In genomic region chr18:63150326-63150725, GRCh38 we compare ENCODE assay signal across 20 cellular contexts.
DNase-seq lines count a peak whose midpoint lies in the region; ATAC-seq and TF ChIP-seq lines count a peak whose summit lies in the region.
"Had no signal": no experiment of that assay in that cellular context is flagged by ENCODE, and none has a peak within 500 bp of the region (broad histone marks: within the 10 kb centered on the region; RNA-seq: fewer than 3 reads in every experiment).

No MANE protein-coding gene starts in this region.

- H3K36me3 ChIP-seq in DOHH2 (ENCODE audit: control insufficient read depth, low read length) (peaks cover 83% of the 10 kb centered on the region), SJCRH30 (no peaks in the 10 kb centered on the region), OCI-LY7 (ENCODE audit: insufficient read depth, low read length) (no peaks in the 10 kb centered on the region)
- H3K36me3 ChIP-seq: thyroid gland had no signal

- H4K20me1 ChIP-seq in DOHH2 (ENCODE audit: control insufficient read depth, insufficient read depth, low read depth, low read length) (no peaks in the 10 kb centered on the region), OCI-LY7 (ENCODE audit: insufficient read depth, low read length) (no peaks in the 10 kb centered on the region)

- peaks cover 32% of the 10 kb centered on the region for H3F3A ChIP-seq in DOHH2 (ENCODE audit: control insufficient read depth, insufficient read depth)

- H3K36me3 Mint-ChIP-seq in activated CD4-positive, alpha-beta T cell treated with anti-CD3 and anti-CD28 coated beads, Interleukin-2, amount 10 ng/mL, durations not matched to agents 24 days and 14 days (ENCODE audit: low read depth), result peaks cover 40% of the 10 kb centered on the region
- H3K36me3 Mint-ChIP-seq in WTC11, result no peaks in the 10 kb centered on the region
- H3K36me3 Mint-ChIP-seq in nephron progenitor cell (ENCODE audit: low read depth), result no peaks in the 10 kb centered on the region
- peaks cover 5% of the 10 kb centered on the region for H3K36me3 Mint-ChIP-seq in type B pancreatic cell
- H3K36me3 Mint-ChIP-seq: brain had no signal

- H3K9me3 ChIP-seq in DOHH2 (ENCODE audit: control insufficient read depth, insufficient read depth, low read length), result no peaks in the 10 kb centered on the region
- no peaks in the 10 kb centered on the region for H3K9me3 ChIP-seq in SJCRH30 (replicated peaks)
- no peaks in the 10 kb centered on the region for H3K9me3 ChIP-seq in OCI-LY7 (ENCODE audit: low read length)
- H3K9me3 ChIP-seq: psoas muscle, thyroid gland had no signal

- peaks cover 56% of the 10 kb centered on the region for H3K4me1 Mint-ChIP-seq in activated CD4-positive, alpha-beta T cell treated with anti-CD3 and anti-CD28 coated beads, Interleukin-2, amount 10 ng/mL, durations not matched to agents 24 days and 14 days
- peaks cover 17% of the 10 kb centered on the region for H3K4me1 Mint-ChIP-seq in WTC11
- H3K4me1 Mint-ChIP-seq in nephron progenitor cell, result peaks cover 70% of the 10 kb centered on the region
- H3K4me1 Mint-ChIP-seq in type B pancreatic cell (ENCODE audit: unreplicated experiment), result peaks cover 17% of the 10 kb centered on the region

- H2AFZ ChIP-seq in OCI-LY7 (ENCODE audit: low read length), result no peak overlapping the region

- TF ChIP-seq CTCF in DOHH2 (IDR thresholded peaks at IDR 0.05; ENCODE audit: low read depth, low read length, poor library complexity, severe bottlenecking) (no peak), WTC11 (IDR thresholded peaks at IDR 0.05) (no peak), nephron progenitor cell (IDR thresholded peaks at IDR 0.05) (no peak), type B pancreatic cell (conservative IDR thresholded peaks at IDR 0.05) (no peak), OCI-LY7 (conservative IDR thresholded peaks at IDR 0.05; ENCODE audit: low read length) (no peak)

- POLR2A ChIA-PET in WTC11 (lab: Charles Lee), result interaction anchor here (0.7 kb wide), 1 partner anchor 18 kb away, joined by 3 read pairs; no protein-coding TSS in a partner anchor
- POLR2A ChIA-PET in OCI-LY7 (lab: Charles Lee), result interaction anchor here (1.1 kb wide), 1 partner anchor 18 kb away, joined by 3 read pairs; no protein-coding TSS in a partner anchor

- peak overlapping the region; percentile 21 for H3K27ac Mint-ChIP-seq in activated CD4-positive, alpha-beta T cell treated with anti-CD3 and anti-CD28 coated beads, Interleukin-2, amount 10 ng/mL, durations not matched to agents 24 days and 14 days
- H3K27ac Mint-ChIP-seq in WTC11, result no peak overlapping the region
- peak overlapping the region; percentile 18 for H3K27ac Mint-ChIP-seq in nephron progenitor cell
- no peak overlapping the region for H3K27ac Mint-ChIP-seq in type B pancreatic cell
- H3K27ac Mint-ChIP-seq: activated CD4-positive, alpha-beta memory T cell treated with anti-CD3 and anti-CD28 coated beads, Interleukin-2, amount 10 ng/mL, durations not matched to agents 7 days and 5 days had no signal

- intact Hi-C loops in activated CD4-positive, alpha-beta T cell treated with anti-CD3 and anti-CD28 coated beads, Interleukin-2, amount 10 ng/mL, durations not matched to agents 24 days and 14 days (cut with micrococcal nuclease), result loop anchor here (10.0 kb wide), 1 partner anchor 626 kb away; the partner anchor contains the start of gene ZCCHC2
- intact Hi-C loops in OCI-LY7 (cut with micrococcal nuclease; ENCODE audit: unreplicated experiment), result no loop called here

- H3K27me3 Mint-ChIP-seq in activated CD4-positive, alpha-beta T cell treated with anti-CD3 and anti-CD28 coated beads, Interleukin-2, amount 10 ng/mL, durations not matched to agents 24 days and 14 days, result no peaks in the 10 kb centered on the region
- H3K27me3 Mint-ChIP-seq in WTC11 (ENCODE audit: low read depth) (no peaks in the 10 kb centered on the region), nephron progenitor cell (ENCODE audit: low read depth, poor library complexity) (peaks cover 3% of the 10 kb centered on the region), type B pancreatic cell (no peaks in the 10 kb centered on the region)
- H3K27me3 Mint-ChIP-seq: activated CD4-positive, alpha-beta memory T cell treated with anti-CD3 and anti-CD28 coated beads, Interleukin-2, amount 10 ng/mL, durations not matched to agents 7 days and 5 days; brain had no signal

- no peaks in the 10 kb centered on the region for H3K9me3 Mint-ChIP-seq in activated CD4-positive, alpha-beta T cell treated with anti-CD3 and anti-CD28 coated beads, Interleukin-2, amount 10 ng/mL, durations not matched to agents 24 days and 14 days
- no peaks in the 10 kb centered on the region for H3K9me3 Mint-ChIP-seq in WTC11
- H3K9me3 Mint-ChIP-seq in nephron progenitor cell, result no peaks in the 10 kb centered on the region
- no peaks in the 10 kb centered on the region for H3K9me3 Mint-ChIP-seq in type B pancreatic cell
- H3K9me3 Mint-ChIP-seq: activated CD4-positive, alpha-beta memory T cell treated with anti-CD3 and anti-CD28 coated beads, Interleukin-2, amount 10 ng/mL, durations not matched to agents 7 days and 5 days; brain had no signal

- no peak overlapping the region for H3K4me3 Mint-ChIP-seq in activated CD4-positive, alpha-beta T cell treated with anti-CD3 and anti-CD28 coated beads, Interleukin-2, amount 10 ng/mL, durations not matched to agents 24 days and 14 days
- H3K4me3 Mint-ChIP-seq in WTC11, result no peak overlapping the region
- no peak overlapping the region for H3K4me3 Mint-ChIP-seq in nephron progenitor cell
- H3K4me3 Mint-ChIP-seq in type B pancreatic cell, result no peak overlapping the region
- H3K4me3 Mint-ChIP-seq: activated CD4-positive, alpha-beta memory T cell treated with anti-CD3 and anti-CD28 coated beads, Interleukin-2, amount 10 ng/mL, durations not matched to agents 7 days and 5 days; brain had no signal

- H3K27me3 ChIP-seq in DOHH2 (ENCODE audit: control insufficient read depth, low read length) (no peaks in the 10 kb centered on the region), SJCRH30 (no peaks in the 10 kb centered on the region)
- H3K27me3 ChIP-seq: thyroid gland had no signal

- CTCF ChIA-PET in WTC11 (lab: Charles Lee), result no interaction called here
- CTCF ChIA-PET in OCI-LY7 (lab: Charles Lee; ENCODE audit: unreplicated experiment), result no interaction called here

- H3K4me3 ChIP-seq in DOHH2 (ENCODE audit: low read length) (peak overlapping the region; percentile 73), SJCRH30 (no peak overlapping the region), OCI-LY7 (ENCODE audit: low read depth, low read length, poor library complexity, severe bottlenecking) (no peak overlapping the region)
- H3K4me3 ChIP-seq: psoas muscle, thyroid gland had no signal

- ATAC-seq in WTC11, result no peak
- ATAC-seq: esophagus mucosa, left ventricle myocardium superior had no signal

- H3K4me1 ChIP-seq in DOHH2 (ENCODE audit: control insufficient read depth, low read length) (peaks cover 99% of the 10 kb centered on the region), SJCRH30 (0 out of 2 replicates have a peak, but pooled peaks cover 6% of the 10 kb centered on the region), OCI-LY7 (ENCODE audit: insufficient read depth, low read length, poor library complexity, severe bottlenecking) (peaks cover 5% of the 10 kb centered on the region)

- BruUV-seq in OCI-LY7 (replicated peaks; lab: Mats Ljungman, UMichigan), result no TSS peak

- H3K9me2 ChIP-seq in DOHH2 (replicated peaks; ENCODE audit: control insufficient read depth, low read length) (no peaks in the 10 kb centered on the region), OCI-LY7 (ENCODE audit: insufficient read depth, low read length) (no peaks in the 10 kb centered on the region)

- H3K27ac ChIP-seq in DOHH2 (ENCODE audit: low read depth, low read length) (peak overlapping the region; percentile 94), SJCRH30 (no peak overlapping the region), OCI-LY7 (ENCODE audit: low read depth, low read length, poor library complexity, severe bottlenecking) (no peak overlapping the region)

- no peak for DNase-seq in activated CD4-positive, alpha-beta T cell treated with anti-CD3 and anti-CD28 coated beads, Interleukin-2, amount 10 ng/mL, durations not matched to agents 24 days and 14 days
- DNase-seq in activated CD4-positive, alpha-beta T cell treated with anti-CD3 and anti-CD28 coated beads for 4 hours, result no peak
- DNase-seq in WTC11 (ENCODE audit: low spot score), result no peak
- DNase-seq in nephron progenitor cell, result no peak
- DNase-seq in SJCRH30, result no peak
- DNase-seq in type B pancreatic cell (ENCODE audit: extremely low spot score, unreplicated experiment), result no peak
- no peak for DNase-seq in OCI-LY7 (ENCODE audit: low spot score)
- DNase-seq: activated CD4-positive, alpha-beta memory T cell treated with anti-CD3 and anti-CD28 coated beads, Interleukin-2, amount 10 ng/mL, durations not matched to agents 7 days and 5 days; activated T-cell treated with anti-CD3 and anti-CD28 coated beads, Interleukin-2, amount 50 U/mL, for 1 hour; Calu3; effector memory CD4-positive, alpha-beta T cell; foreskin melanocyte; left ventricle myocardium superior; NCI-H1436; NCI-H510A; psoas muscle; thyroid gland had no signal

- H3K79me2 ChIP-seq in DOHH2 (ENCODE audit: control insufficient read depth, low read length) (peaks cover 99% of the 10 kb centered on the region), OCI-LY7 (ENCODE audit: insufficient read depth, low read depth, low read length) (no peaks in the 10 kb centered on the region)

- H3K4me2 ChIP-seq in DOHH2 (ENCODE audit: low read length) (peak overlapping the region; percentile 92), OCI-LY7 (ENCODE audit: low read length) (no peak overlapping the region; the same call in 1 of the 2 replicates)

Comparison
In these comparisons a context has a peak if more than half of its experiments do, and no peak if none do; other contexts are left out.
1. H3K27ac Mint-ChIP-seq: peak in activated CD4-positive, alpha-beta T cell treated with anti-CD3 and anti-CD28 coated beads, Interleukin-2, amount 10 ng/mL, durations not matched to agents 24 days and 14 days (single experiment) and nephron progenitor cell (single experiment); none in WTC11 (single experiment) and type B pancreatic cell (single experiment).